In genomic region chr15:84855765-84856164, GRCh38 we compare ENCODE assay signal across 28 cellular contexts. TPM values are rescaled to one million over a fixed set of nuclear protein-coding genes. Genes with fewer than 3 reads are reported as not detected.
"Had no signal": no experiment of that assay in that cellular context is flagged by ENCODE, and none has a peak within 500 bp of the region (broad histone marks: within the 10 kb centered on the region; RNA-seq: fewer than 3 reads in every experiment).

No MANE protein-coding gene starts in this region.

- H3K9me3 ChIP-seq: breast epithelium, colonic mucosa, esophagus squamous epithelium, gastroesophageal sphincter, lower lobe of right lung, mucosa of descending colon, transverse colon had no signal

- H3K4me3 ChIP-seq: breast epithelium, colonic mucosa, dorsolateral prefrontal cortex, esophagus squamous epithelium, gastroesophageal sphincter, lower lobe of right lung, mucosa of descending colon, transverse colon had no signal

- DNase-seq: activated CD4-positive, alpha-beta T cell treated with anti-CD3 and anti-CD28 coated beads, Interleukin-2, amount 50 U/mL, for 1 hour; activated naive CD4-positive, alpha-beta T cell treated with Interleukin-2 at 50 U/mL for 16 hours; activated naive CD8-positive, alpha-beta T cell treated with anti-CD3 and anti-CD28 coated beads, Interleukin-2, amount 10 ng/mL, durations not matched to agents 7 days and 5 days; activated T-cell treated with anti-CD3 and anti-CD28 coated beads, Interleukin-2, amount 50 U/mL, for 24 hours; amniotic stem cell; colonic mucosa; dorsolateral prefrontal cortex; effector memory CD8-positive, alpha-beta T cell; esophagus squamous epithelium; head of caudate nucleus; islet precursor cell; left colon; lower lobe of right lung; mesendoderm; mucosa of descending colon; naive B cell; small intestine; stimulated activated CD4-positive, alpha-beta T cell treated with anti-CD3 and anti-CD28 coated beads, Interleukin-2, amount 100 ng/mL, for 24 hours; stimulated activated naive B cell treated with anti-CD40 and anti-IgM and Interleukin-4, amounts not matched to agents 10 μg/mL and 1 μg/mL and 100 μg/mL, for 72 hours; T1000; transverse colon had no signal

- H3K4me1 ChIP-seq: colonic mucosa, gastroesophageal sphincter, lower lobe of right lung, transverse colon had no signal

- ATAC-seq: activated CD4-positive, CD25-positive, alpha-beta regulatory T cell treated with anti-CD3 and anti-CD28 coated beads, Interleukin-2, amount 50 U/mL, for 24 hours; effector memory CD8-positive, alpha-beta T cell; gastroesophageal sphincter; lower lobe of right lung; mucosa of descending colon; stimulated activated naive B cell treated with anti-CD40 and anti-IgM and Interleukin-4, amounts not matched to agents 10 μg/mL and 1 μg/mL and 100 μg/mL, for 72 hours had no signal

- H3K27me3 ChIP-seq: breast epithelium, colonic mucosa, dorsolateral prefrontal cortex, esophagus squamous epithelium, gastroesophageal sphincter, transverse colon had no signal

- H3K36me3 ChIP-seq: breast epithelium, colonic mucosa, esophagus squamous epithelium, transverse colon had no signal

- H3K27ac ChIP-seq: colonic mucosa, dorsolateral prefrontal cortex, esophagus squamous epithelium, gastroesophageal sphincter, lower lobe of right lung, transverse colon had no signal

RNA-seq across cellular contexts. Expression of gene SLC28A1, which starts 28.7 kb away (rescaled TPM):
- total RNA-seq: activated naive CD8-positive, alpha-beta T cell treated with anti-CD3 and anti-CD28 coated beads, Interleukin-2, amount 10 ng/mL, durations not matched to agents 7 days and 5 days; esophagus squamous epithelium; gastroesophageal sphincter; left colon; lower lobe of right lung; mucosa of descending colon; neural crest cell; omental fat pad; T-helper 1 cell treated with Interleukin-12 subunit alpha and Interleukin-12 subunit beta and Interleukin-4 antibody, amounts not matched to agents 30 ng/mL and 1 ng/mL, for 36 hours; temporal lobe; transverse colon had no signal
